9 cellular contexts compared by ENCODE assay signal in the genomic region with DNA sequence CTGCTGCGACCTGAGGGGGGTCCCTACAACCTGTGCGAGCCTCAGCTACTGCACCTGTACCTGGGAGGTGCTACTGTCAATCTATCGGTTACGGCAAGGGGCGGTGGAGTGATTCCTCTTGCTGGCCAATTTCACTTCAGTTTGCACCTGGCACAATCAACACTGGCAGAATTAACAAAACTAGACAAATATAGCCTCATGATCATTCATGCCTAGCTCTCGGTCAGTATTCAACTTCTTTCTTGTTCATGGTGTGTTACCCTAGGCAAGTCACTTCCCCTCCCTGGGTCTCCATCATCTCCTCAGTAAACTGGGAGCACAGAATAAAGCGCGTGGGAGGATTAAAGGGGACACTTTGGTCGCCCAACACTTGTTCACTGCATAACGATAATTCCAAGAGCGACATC. TPM values are rescaled to one million over a fixed set of nuclear protein-coding genes. Genes with fewer than 3 reads are reported as not detected.
DNase-seq lines count a peak whose midpoint lies in the region; ATAC-seq, FAIRE-seq and TF ChIP-seq lines count a peak whose summit lies in the region.
"Had no signal": no experiment of that assay in that cellular context is flagged by ENCODE, and none has a peak within 500 bp of the region (broad histone marks: within the 10 kb centered on the region; RNA-seq: fewer than 3 reads in every experiment).

No MANE protein-coding gene starts in this region.

- no peak for TF ChIP-seq RAD21 in A549 (conservative IDR thresholded peaks at IDR 0.05 in 1 of 2, IDR thresholded peaks at IDR 0.05 in 1 of 2)

- H3K4me2 ChIP-seq in A549: peak overlapping the region; percentile 94

- H3K9me3 Mint-ChIP-seq in activated T-cell treated with anti-CD3 and anti-CD28 coated beads, Interleukin-2, amount 50 U/mL, for 72 hours: no peaks in the 10 kb centered on the region

- peak overlapping the region; percentile 99 to 100 for H3K4me3 Mint-ChIP-seq in activated T-cell treated with anti-CD3 and anti-CD28 coated beads, Interleukin-2, amount 50 U/mL, for 72 hours

- 14% methylated on average over 7 of the region's 11 CpGs for WGBS in A549 (ENCODE audit: missing lambda C conversion rate)
- WGBS in thymus: 35% methylated on average over 11 of the region's 11 CpGs

- no peaks in the 10 kb centered on the region for H3K27me3 ChIP-seq in thymus (ENCODE audit: control insufficient read depth, insufficient read depth)

- peaks cover 33% of the 10 kb centered on the region for H3K4me1 ChIP-seq in A549
- H3K4me1 ChIP-seq in kidney (ENCODE audit: control insufficient read depth in 1 of 2, insufficient read depth in 1 of 2, low read depth in 1 of 2, low read length in 2 of 2): peaks cover 8 to 14% of the 10 kb centered on the region in 2 donors
- H3K4me1 ChIP-seq in thymus (ENCODE audit: control insufficient read depth, insufficient read depth, low read length): peaks cover 23% of the 10 kb centered on the region

- H3K4me3 ChIP-seq in A549 (peak overlapping the region; percentile 93), kidney (ENCODE audit: low read length in 2 of 2) (peak overlapping the region; percentile 93 to 94), thymus (ENCODE audit: low read length) (peak overlapping the region; percentile 88)

- POLR2A ChIA-PET in A549 (lab: Yijun Ruan, JAX): interaction anchor here (1.3 kb wide), 1 partner anchor 141 kb away, joined by 5 read pairs; a partner anchor contains a TSS

- no peak for FAIRE-seq in A549 (lab: Jason Lieb, UNC)
- no peak for FAIRE-seq in kidney (lab: Jason Lieb, UNC)
- no peak for FAIRE-seq in D721Med (lab: Jason Lieb, UNC)

- no peak for TF ChIP-seq EP300 in A549 (IDR thresholded peaks at IDR 0.05)

- ATAC-seq in A549: no peak; a peak in 1 of 6 replicates
- ATAC-seq in GM21576 (IDR thresholded peaks at IDR 0.05; ENCODE audit: unreplicated experiment): peak; percentile 2
- no peak for ATAC-seq in activated T-cell treated with anti-CD3 and anti-CD28 coated beads, Interleukin-2, amount 50 U/mL, for 72 hours (replicated peaks in 1 of 2)
- ATAC-seq in GM19324 (IDR thresholded peaks at IDR 0.05; ENCODE audit: low FRiP score, unreplicated experiment): no peak

- peaks cover 9 to 17% of the 10 kb centered on the region in 2 donors for H3K36me3 Mint-ChIP-seq in activated T-cell treated with anti-CD3 and anti-CD28 coated beads, Interleukin-2, amount 50 U/mL, for 72 hours (ENCODE audit: insufficient read depth in 2 of 2)

- CTCF ChIA-PET in A549 (lab: Yijun Ruan, JAX): interaction anchor here (0.6 to 1.5 kb wide), 3 partner anchors 83 to 178 kb away, joined by 3 to 6 read pairs (median 5); no protein-coding TSS in a partner anchor

- H3K36me3 ChIP-seq in kidney (ENCODE audit: control insufficient read depth in 1 of 2, insufficient read depth in 2 of 2, low read length in 2 of 2) (peaks cover 0 to 2% of the 10 kb centered on the region in 2 donors), thymus (ENCODE audit: control insufficient read depth, insufficient read depth) (peaks cover 22% of the 10 kb centered on the region)

- intact Hi-C loops in kidney (cut with DNase I): loop anchor here (10.0 kb wide), 1 partner anchor 70 kb away; no protein-coding TSS in a partner anchor

- TF ChIP-seq CTCF in A549 (IDR thresholded peaks at IDR 0.05) (no peak), kidney (IDR thresholded peaks at IDR 0.05; ENCODE audit: borderline replicate concordance, extremely low read depth, insufficient read depth) (no peak), D721Med (IDR thresholded peaks at IDR 0.05; ENCODE audit: insufficient read depth, missing control alignments) (no peak)

- H3K27me3 Mint-ChIP-seq in activated T-cell treated with anti-CD3 and anti-CD28 coated beads, Interleukin-2, amount 50 U/mL, for 72 hours (ENCODE audit: low read depth): no peaks in the 10 kb centered on the region

- peaks cover 72% of the 10 kb centered on the region for H3K4me1 Mint-ChIP-seq in activated T-cell treated with anti-CD3 and anti-CD28 coated beads, Interleukin-2, amount 50 U/mL, for 72 hours (ENCODE audit: low read depth)

- H3K9ac ChIP-seq in kidney (ENCODE audit: low read length in 2 of 2): peak overlapping the region; percentile 84 to 88

- no peaks in the 10 kb centered on the region for H3K9me3 ChIP-seq in A549
- no peaks in the 10 kb centered on the region for H3K9me3 ChIP-seq in kidney (ENCODE audit: control insufficient read depth in 1 of 2, low read length in 2 of 2)
- no peaks in the 10 kb centered on the region for H3K9me3 ChIP-seq in thymus (ENCODE audit: control insufficient read depth)

- TF ChIP-seq POLR2A in A549 (IDR thresholded peaks at IDR 0.05; ENCODE audit: low read length): no peak

- peak overlapping the region; percentile 92 for H3K27ac Mint-ChIP-seq in activated T-cell treated with anti-CD3 and anti-CD28 coated beads, Interleukin-2, amount 50 U/mL, for 72 hours

- H3K27ac ChIP-seq in A549 (peak overlapping the region; percentile 82 to 99), kidney (ENCODE audit: low read depth in 2 of 2, low read length in 2 of 2) (peak overlapping the region; percentile 71 to 81), thymus (ENCODE audit: low read depth) (peak overlapping the region; percentile 86)

- DNase-seq in A549 (ENCODE audit: low read depth in 1 of 2, low spot score in 1 of 2) (no peak), kidney (no peak), hippocampal formation (lab: John Stamatoyannopoulos, UW) (no peak), D721Med (ENCODE audit: insufficient read length, low spot score) (no peak)
- no peak for DNase-seq in activated T-cell treated with anti-CD3 and anti-CD28 coated beads, Interleukin-2, amount 50 U/mL, for 72 hours

TF ChIP-seq in A549, 52 proteins besides CTCF, POLR2A, EP300 and RAD21 (continues in another document):
- TF ChIP-seq, protein P1, sequence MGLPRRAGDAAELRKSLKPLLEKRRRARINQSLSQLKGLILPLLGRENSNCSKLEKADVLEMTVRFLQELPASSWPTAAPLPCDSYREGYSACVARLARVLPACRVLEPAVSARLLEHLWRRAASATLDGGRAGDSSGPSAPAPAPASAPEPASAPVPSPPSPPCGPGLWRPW (IDR thresholded peaks at IDR 0.05): no peak
- TF ChIP-seq MAFK (IDR thresholded peaks at IDR 0.05; ENCODE audit: partially characterized antibody) (no peak), ZC3H11A (IDR thresholded peaks at IDR 0.05) (no peak), FOSB (CRISPR knock-in tag; IDR thresholded peaks at IDR 0.05) (no peak), CBX8 (IDR thresholded peaks at IDR 0.05) (no peak), BHLHE40 (IDR thresholded peaks at IDR 0.05; ENCODE audit: low read depth, low read length) (no peak), HEYL (CRISPR knock-in tag; IDR thresholded peaks at IDR 0.05) (no peak), NFE2L2 (conservative IDR thresholded peaks at IDR 0.05; ENCODE audit: low read length) (no peak), CEBPB (IDR thresholded peaks at IDR 0.05) (no peak), HOXA7 (CRISPR knock-in tag; IDR thresholded peaks at IDR 0.05) (no peak), CHD2 (IDR thresholded peaks at IDR 0.05; ENCODE audit: low read length, partially characterized antibody) (no peak), FOXS1 (CRISPR knock-in tag; IDR thresholded peaks at IDR 0.05) (no peak)
- TF ChIP-seq, protein P2, sequence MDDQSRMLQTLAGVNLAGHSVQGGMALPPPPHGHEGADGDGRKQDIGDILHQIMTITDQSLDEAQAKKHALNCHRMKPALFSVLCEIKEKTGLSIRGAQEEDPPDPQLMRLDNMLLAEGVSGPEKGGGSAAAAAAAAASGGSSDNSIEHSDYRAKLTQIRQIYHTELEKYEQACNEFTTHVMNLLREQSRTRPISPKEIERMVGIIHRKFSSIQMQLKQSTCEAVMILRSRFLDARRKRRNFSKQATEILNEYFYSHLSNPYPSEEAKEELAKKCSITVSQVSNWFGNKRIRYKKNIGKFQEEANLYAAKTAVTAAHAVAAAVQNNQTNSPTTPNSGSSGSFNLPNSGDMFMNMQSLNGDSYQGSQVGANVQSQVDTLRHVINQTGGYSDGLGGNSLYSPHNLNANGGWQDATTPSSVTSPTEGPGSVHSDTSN (IDR thresholded peaks at IDR 0.05): no peak
- TF ChIP-seq, protein P3, sequence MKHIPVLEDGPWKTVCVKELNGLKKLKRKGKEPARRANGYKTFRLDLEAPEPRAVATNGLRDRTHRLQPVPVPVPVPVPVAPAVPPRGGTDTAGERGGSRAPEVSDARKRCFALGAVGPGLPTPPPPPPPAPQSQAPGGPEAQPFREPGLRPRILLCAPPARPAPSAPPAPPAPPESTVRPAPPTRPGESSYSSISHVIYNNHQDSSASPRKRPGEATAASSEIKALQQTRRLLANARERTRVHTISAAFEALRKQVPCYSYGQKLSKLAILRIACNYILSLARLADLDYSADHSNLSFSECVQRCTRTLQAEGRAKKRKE (CRISPR knock-in tag; IDR thresholded peaks at IDR 0.05; ENCODE audit: low read depth): no peak

RNA-seq across cellular contexts. Expression of a gene that starts 0.6 kb away (rescaled TPM):
- 13.9 and 15.1 TPM in 2 replicates for polyA plus RNA-seq in A549 (2011; rRNA removed)
- 17.2 and 18.7 TPM in 2 replicates for polyA plus RNA-seq in A549 (2012; cell fraction: cytosol; rRNA removed)
- polyA plus RNA-seq in A549 (2012; cell fraction: nucleus; rRNA removed): 19.3 and 21.3 TPM in 2 replicates
- 15.9 to 16.6 TPM (median 16.2 TPM) in 3 replicates for polyA plus RNA-seq in A549 (2017; fragmentation: RNase III; extraction: RNeasy Plus Mini Kit Qiagen cat#74134 plus additional on column Dnase treatment)
- 6.4 and 13.5 TPM in 2 replicates for polyA minus RNA-seq in A549 (2011; rRNA and poly(A)+ RNA removed)
- 10 to 100 TPM; 37.3 to 45.6 TPM for total RNA-seq in activated T-cell treated with anti-CD3 and anti-CD28 coated beads, Interleukin-2, amount 50 U/mL, for 72 hours
- total RNA-seq in kidney: 6.9 TPM
- polyA plus RNA-seq in kidney (ENCODE audit: insufficient read depth, low read depth, low replicate concordance): 5.2 TPM
- polyA plus RNA-seq in thymus: 19.5 TPM

RNA-seq across cellular contexts. Expression of a gene that starts 0.9 kb away (rescaled TPM):
- polyA plus RNA-seq in A549 (2011; rRNA removed) (13.0 and 18.9 TPM in 2 replicates), A549 (2017; fragmentation: RNase III; extraction: RNeasy Plus Mini Kit Qiagen cat#74134 plus additional on column Dnase treatment) (23.9 to 28.1 TPM (median 27.7 TPM) in 3 replicates), kidney (ENCODE audit: insufficient read depth, low read depth, low replicate concordance) (14.7 TPM), thymus (103 TPM)
- polyA plus RNA-seq in A549 (2012; cell fraction: cytosol; rRNA removed): 18.7 and 25.6 TPM in 2 replicates
- polyA plus RNA-seq in A549 (2012; cell fraction: nucleus; rRNA removed): 68.0 and 89.4 TPM in 2 replicates
- polyA minus RNA-seq in A549 (2011; rRNA and poly(A)+ RNA removed): 34.1 and 36.5 TPM in 2 replicates
- total RNA-seq in activated T-cell treated with anti-CD3 and anti-CD28 coated beads, Interleukin-2, amount 50 U/mL, for 72 hours: 100 to 1,000 TPM; 106 to 135 TPM
- total RNA-seq in kidney: 68.1 TPM

RNA-seq across cellular contexts. Expression of a gene that starts 48.0 kb away (rescaled TPM):
- 0.03 and 0.12 TPM in 2 replicates for polyA plus RNA-seq in A549 (2011; rRNA removed)
- 0.03 and 0.05 TPM in 2 replicates for polyA plus RNA-seq in A549 (2012; cell fraction: cytosol; rRNA removed)
- 0.01 and 0.09 TPM in 2 replicates for polyA plus RNA-seq in A549 (2012; cell fraction: nucleus; rRNA removed)
- not detected in 3 replicates for polyA plus RNA-seq in A549 (2017; fragmentation: RNase III; extraction: RNeasy Plus Mini Kit Qiagen cat#74134 plus additional on column Dnase treatment)
- polyA minus RNA-seq in A549 (2011; rRNA and poly(A)+ RNA removed): 0.41 and 0.54 TPM in 2 replicates
- under 1 TPM; 0.28 to 0.43 TPM for total RNA-seq in activated T-cell treated with anti-CD3 and anti-CD28 coated beads, Interleukin-2, amount 50 U/mL, for 72 hours
- 64.1 TPM for total RNA-seq in kidney
- 22.0 TPM for polyA plus RNA-seq in kidney (ENCODE audit: insufficient read depth, low read depth, low replicate concordance)
- 17.3 TPM for polyA plus RNA-seq in thymus
- total RNA-seq: myocyte had no signal

Comparison
In these comparisons a context has a peak if more than half of its experiments do, and no peak if none do; other contexts are left out.
1. RNA of a gene that starts 48.0 kb away (polyA plus RNA-seq): 22.0 TPM in kidney (single experiment) and 17.3 TPM in thymus (single experiment); 0.01 to 0.12 TPM in A549; every median in the first group is over 10 times any median in the second.
2. Peak in every context shown above with its lines, with median percentiles within 50 percentile points of each other: H3K27ac ChIP-seq and H3K4me3 ChIP-seq.